ENCODE assay signal across 8 cellular contexts in the genomic region with DNA sequence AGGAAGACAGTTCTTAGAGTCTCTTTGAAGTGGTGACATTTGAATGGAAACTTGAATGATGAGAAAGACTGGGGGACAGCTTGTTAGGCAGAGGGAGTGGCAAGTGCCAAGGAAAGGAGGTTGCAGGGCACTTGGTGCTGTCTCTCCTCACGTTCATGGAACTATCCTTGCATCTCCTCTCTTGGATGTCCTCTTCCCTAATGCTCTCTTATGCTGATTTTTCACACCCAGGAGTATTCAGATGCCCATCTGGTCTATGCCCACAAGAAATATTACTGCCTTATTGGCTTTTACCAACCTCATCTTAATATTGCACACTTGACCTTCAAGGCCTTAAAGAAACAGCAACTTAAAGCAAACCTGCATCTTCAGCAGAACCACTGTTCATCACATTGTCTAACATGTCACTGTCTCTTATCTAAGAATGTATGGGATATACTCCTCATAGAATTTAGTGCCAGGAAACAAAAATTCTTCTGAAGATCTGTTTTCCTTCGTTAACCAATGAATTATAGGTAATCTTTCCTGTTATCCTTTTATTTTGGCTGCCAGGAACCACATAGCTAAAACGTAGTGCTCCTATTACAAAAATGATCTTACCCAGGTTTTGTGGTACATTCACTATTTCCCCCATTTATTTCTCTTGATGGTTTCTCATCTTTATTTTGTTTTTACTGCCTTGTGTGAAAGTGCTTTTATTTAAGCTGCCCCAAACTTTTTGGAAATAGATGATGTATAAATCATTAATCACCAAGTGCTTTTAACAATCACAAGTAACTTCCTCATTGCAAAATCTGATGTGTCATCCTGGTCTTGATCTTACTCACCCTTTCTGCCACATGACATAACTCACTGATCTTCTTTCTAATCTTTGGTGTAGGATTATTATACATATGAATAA. TPM values are rescaled to one million over a fixed set of nuclear protein-coding genes. Genes with fewer than 3 reads are reported as not detected.
DNase-seq lines count a peak whose midpoint lies in the region; ATAC-seq and TF ChIP-seq lines count a peak whose summit lies in the region.

No MANE protein-coding gene starts in this region.

- H3K27ac ChIP-seq in IMR-90 (ENCODE audit: insufficient read depth, low read length) (no peak overlapping the region), transverse colon (no peak overlapping the region)

- H3K9me1 ChIP-seq in IMR-90 (ENCODE audit: insufficient read depth, low read length) = no peaks in the 10 kb centered on the region; the same call in 1 of the 2 replicates

- no peaks in the 10 kb centered on the region for H4K20me1 ChIP-seq in IMR-90 (ENCODE audit: insufficient read depth, low read length)

- H2BK120ac ChIP-seq in IMR-90 (ENCODE audit: low read depth, low read length) = no peak overlapping the region

- no peak for TF ChIP-seq EP300 in transverse colon (IDR thresholded peaks at IDR 0.05; ENCODE audit: low read depth)

- no peak overlapping the region for H2AFZ ChIP-seq in IMR-90 (replicated peaks; ENCODE audit: low read length, poor library complexity)

- 0 out of 2 replicates have a peak overlapping the region, but pooled peaks have one; percentile 48 for H2AK5ac ChIP-seq in IMR-90 (ENCODE audit: low read depth, low read length)

- no peak overlapping the region for H4K8ac ChIP-seq in IMR-90 (ENCODE audit: low read depth in 2 of 2, low read length in 2 of 2)

- TF ChIP-seq RAD21 in IMR-90 (IDR thresholded peaks at IDR 0.05; ENCODE audit: low read length) = no peak

- peak overlapping the region; percentile 19; the same call in 1 of the 3 replicates for H2BK15ac ChIP-seq in IMR-90 (ENCODE audit: low read depth, low read length)

- H3K9ac ChIP-seq in IMR-90 (ENCODE audit: low read depth, low read length) = no peak overlapping the region

- no peak overlapping the region for H3K56ac ChIP-seq in IMR-90 (ENCODE audit: extremely low read depth, insufficient read depth, low read length)

- H3K14ac ChIP-seq in IMR-90 (replicated peaks; ENCODE audit: low read depth, low read length) = peak overlapping the region; percentile 63

- WGBS in IMR-90 (ENCODE audit: extremely low coverage in 2 of 2, insufficient read length in 1 of 2), 2 experiments = no CpG with 5 or more reads among the region's 3 CpGs
- WGBS in transverse colon (ENCODE audit: low coverage in 1 of 2), 2 donors = 48 to 59% methylated on average over 3 of the region's 3 CpGs

- H3K23ac ChIP-seq in IMR-90 (ENCODE audit: low read depth, low read length) = 0 out of 2 replicates have a peak overlapping the region, but pooled peaks have one; percentile 42

- H2BK20ac ChIP-seq in IMR-90 (ENCODE audit: low read depth, low read length) = no peak overlapping the region

- no peak overlapping the region for H3K4me2 ChIP-seq in IMR-90 (ENCODE audit: low read depth, low read length)

- H2AK9ac ChIP-seq in IMR-90 (replicated peaks; ENCODE audit: low read depth, low read length, poor library complexity) = no peak overlapping the region

- H3K4me3 ChIP-seq in GM12865 (ENCODE audit: low read depth, low read length) = no peak overlapping the region
- no peak overlapping the region for H3K4me3 ChIP-seq in IMR-90 (ENCODE audit: insufficient read depth, low read depth, low read length)
- H3K4me3 ChIP-seq in fibroblast of villous mesenchyme (ENCODE audit: low read depth, low read length) = no peak overlapping the region
- no peak overlapping the region for H3K4me3 ChIP-seq in transverse colon

- no peaks in the 10 kb centered on the region for H3K79me1 ChIP-seq in IMR-90 (ENCODE audit: low read depth in 1 of 2, low read length in 2 of 2)

- H2BK5ac ChIP-seq in IMR-90 (ENCODE audit: low read depth, low read length, poor library complexity, severe bottlenecking) = no peak overlapping the region

- H3K4ac ChIP-seq in IMR-90 (ENCODE audit: low read depth, low read length) = no peak overlapping the region

- CTCF ChIA-PET in IMR-90 (lab: Yijun Ruan, JAX) = interaction anchor here (1.6 kb wide), 1 partner anchor 14 kb away, joined by 4 read pairs; no protein-coding TSS in a partner anchor

- peak; percentile 98 for ATAC-seq in GM21786 (IDR thresholded peaks at IDR 0.05; ENCODE audit: unreplicated experiment)
- ATAC-seq in IMR-90 (ENCODE audit: low read depth) = peak; percentile 77

- POLR2A ChIA-PET in IMR-90 (lab: Charles Lee; ENCODE audit: unreplicated experiment) = no interaction called here

- intact Hi-C loops in IMR-90 (cut with micrococcal nuclease) (no loop called here), transverse colon (cut with DNase I; ENCODE audit: low total_unique reads) (no loop called here)

- H3K27me3 ChIP-seq in IMR-90 (ENCODE audit: control insufficient read depth, insufficient read depth, low read length) (no peaks in the 10 kb centered on the region), transverse colon (no peaks in the 10 kb centered on the region)

- no peak overlapping the region for H4K5ac ChIP-seq in IMR-90 (ENCODE audit: low read depth, low read length)

- dilution Hi-C loops in IMR-90 (cut with HindIII; ENCODE audit: low sequenced_read_pairs, unreplicated experiment) = no loop called here

- no TSS peak for BruUV-seq in IMR-90 (replicated peaks; lab: Mats Ljungman, UMichigan)

- H4K91ac ChIP-seq in IMR-90 (ENCODE audit: insufficient read depth, low read depth, low read length) = no peak overlapping the region

- DNase-seq in GM12865 (ENCODE audit: low read depth) = peak; percentile 23
- peak; percentile 83 for DNase-seq in IMR-90
- peak; percentile 80 for DNase-seq in fibroblast of villous mesenchyme (ENCODE audit: low read depth)
- DNase-seq in activated CD4-positive, alpha-beta T cell treated with anti-CD3 and anti-CD28 coated beads for 4 hours = no peak
- DNase-seq in superior temporal gyrus (ENCODE audit: extremely low spot score) = no peak
- no peak for DNase-seq in NCI-H1694 (lab: John Stamatoyannopoulos, UW)
- DNase-seq in transverse colon = no peak

- TF ChIP-seq POLR2A in IMR-90 (IDR thresholded peaks at IDR 0.05; ENCODE audit: low read depth, low read length) = no peak
- TF ChIP-seq POLR2A in transverse colon (IDR thresholded peaks at IDR 0.05) = no peak

- TF ChIP-seq CTCF in GM12865 (IDR thresholded peaks at IDR 0.05; ENCODE audit: insufficient read depth, low read depth, low read length, missing control alignments) (no peak), IMR-90 (conservative IDR thresholded peaks at IDR 0.05; ENCODE audit: low read depth, low read length) (no peak), fibroblast of villous mesenchyme (IDR thresholded peaks at IDR 0.05; ENCODE audit: insufficient read depth, low read depth, low read length) (no peak), transverse colon (IDR thresholded peaks at IDR 0.05) (no peak)

- no peaks in the 10 kb centered on the region for H3K9me3 ChIP-seq in IMR-90 (ENCODE audit: control insufficient read depth, insufficient read depth, low read length)
- no peaks in the 10 kb centered on the region for H3K9me3 ChIP-seq in transverse colon

- H3K36me3 ChIP-seq in IMR-90 (ENCODE audit: control insufficient read depth, insufficient read depth, low read length) (no peaks in the 10 kb centered on the region), transverse colon (no peaks in the 10 kb centered on the region)

- in situ Hi-C loops in IMR-90 (cut with MboI; ENCODE audit: low sequenced_read_pairs) (no loop called here), transverse colon (cut with MboI; ENCODE audit: low pct_ligation_motif_present in 1 of 4, low pct_unique_long_range_greater_than_20kb in 1 of 4, low sequenced_read_pairs in 3 of 4) (no loop called here)

- peaks cover 3% of the 10 kb centered on the region; the same call in 1 of the 2 replicates for H3K4me1 ChIP-seq in IMR-90 (ENCODE audit: control insufficient read depth, insufficient read depth, low read length)
- no peaks in the 10 kb centered on the region for H3K4me1 ChIP-seq in transverse colon

- peak overlapping the region; percentile 78; the same call in 1 of the 2 replicates for H3K18ac ChIP-seq in IMR-90 (ENCODE audit: low read depth, low read length)

TF ChIP-seq in IMR-90, 13 proteins besides CTCF, POLR2A, EP300 and RAD21 (continues in another document):
- TF ChIP-seq CHD1 (IDR thresholded peaks at IDR 0.05; ENCODE audit: low read depth, low read length) = no peak
- peak; percentile 91 for TF ChIP-seq CEBPB (IDR thresholded peaks at IDR 0.05; ENCODE audit: low read depth, low read length)
- TF ChIP-seq MAZ (IDR thresholded peaks at IDR 0.05; ENCODE audit: borderline replicate concordance, low read depth, low read length) = no peak
- TF ChIP-seq RFX5 (IDR thresholded peaks at IDR 0.05; ENCODE audit: low read depth, low read length) = no peak
- TF ChIP-seq MAFK (IDR thresholded peaks at IDR 0.05; ENCODE audit: low read depth, low read length) = 0 out of 2 replicates have a peak, but pooled peaks have one; percentile 13
- no peak for TF ChIP-seq BHLHE40 (IDR thresholded peaks at IDR 0.05; ENCODE audit: low read depth, low read length)
- no peak for TF ChIP-seq ELK1 (IDR thresholded peaks at IDR 0.05; ENCODE audit: borderline replicate concordance, low read depth, low read length)
- TF ChIP-seq MXI1 (IDR thresholded peaks at IDR 0.05; ENCODE audit: borderline replicate concordance, low read depth, low read length) = no peak
- no peak for TF ChIP-seq RCOR1 (IDR thresholded peaks at IDR 0.05; ENCODE audit: insufficient replicate concordance, low read length)
- TF ChIP-seq SMC3 (IDR thresholded peaks at IDR 0.05; ENCODE audit: low read depth, low read length) = no peak
- peak; percentile 77 for TF ChIP-seq NFE2L2 (IDR thresholded peaks at IDR 0.05; ENCODE audit: low read depth, low read length)
- peak; percentile 72 for TF ChIP-seq FOS (IDR thresholded peaks at IDR 0.05; ENCODE audit: low read depth, low read length)

RNA-seq across cellular contexts. Expression of gene RGS17, which starts 12.8 kb away (rescaled TPM):
- total RNA-seq in IMR-90 (2012; rRNA removed) = 1.4 and 1.7 TPM in 2 replicates
- 0.53 and 0.75 TPM in 2 replicates for polyA plus RNA-seq in IMR-90 (2012; rRNA removed)
- polyA plus RNA-seq in IMR-90 (2012; cell fraction: cytosol; rRNA removed) = 0.67 and 0.77 TPM in 2 replicates
- polyA plus RNA-seq in IMR-90 (2012; cell fraction: nucleus; rRNA removed; ENCODE audit: low replicate concordance) = 0.36 and 2.3 TPM in 2 replicates
- 1.3 and 2.9 TPM in 2 replicates for total RNA-seq in fibroblast of villous mesenchyme
- under 1 TPM in 2 of 4 donors, not detected in 2; 0.55 to 0.79 TPM for total RNA-seq in transverse colon

Comparison
In these comparisons a context has a peak if more than half of its experiments do, and no peak if none do; other contexts are left out.
1. DNase-seq: peak in GM12865 (single experiment), IMR-90 (single experiment) and fibroblast of villous mesenchyme (single experiment); none in activated CD4-positive, alpha-beta T cell treated with anti-CD3 and anti-CD28 coated beads for 4 hours (0 of 2), superior temporal gyrus (single experiment), NCI-H1694 (single experiment) and transverse colon (single experiment).